Comparison of ENCODE assay signal across 27 cellular contexts in the genomic region with DNA sequence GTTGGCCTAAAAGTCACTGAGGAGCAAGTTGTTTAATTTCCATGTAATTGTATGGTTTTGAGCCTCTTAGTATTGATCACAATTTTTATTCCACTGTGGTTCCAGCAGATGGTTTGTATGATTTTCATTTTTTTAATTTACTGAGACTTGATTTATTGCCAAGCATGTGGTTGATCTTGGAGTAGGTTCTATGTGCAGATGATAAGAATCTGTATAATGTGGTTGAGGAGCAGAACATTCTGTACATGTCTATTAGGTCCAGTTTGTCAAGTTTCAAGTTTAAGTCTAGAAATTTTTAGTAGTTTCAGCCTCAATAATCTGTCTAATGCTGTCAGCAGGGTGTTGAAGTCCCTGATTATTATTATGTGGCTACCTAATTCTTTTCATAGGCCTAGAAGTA.
"Had no signal": no experiment of that assay in that cellular context is flagged by ENCODE, and none has a peak within 500 bp of the region (broad histone marks: within the 10 kb centered on the region; RNA-seq: fewer than 3 reads in every experiment).

No MANE protein-coding gene starts in this region.

- H3K27ac ChIP-seq: body of pancreas, SJCRH30, SK-N-MC had no signal

- H3K36me3 ChIP-seq: SJCRH30 had no signal

- FAIRE-seq: bronchial epithelial cell, K562 had no signal

- H3K4me1 ChIP-seq: body of pancreas had no signal

- H3K4me3 ChIP-seq: body of pancreas, K562, SJCRH30, SK-N-MC had no signal

- DNase-seq: activated CD4-positive, alpha-beta T cell treated with anti-CD3 and anti-CD28 coated beads, Interleukin-2, amount 10 ng/mL, durations not matched to agents 24 days and 14 days; activated CD4-positive, alpha-beta T cell treated with anti-CD3 and anti-CD28 coated beads, Interleukin-2, amount 50 U/mL, for 48 hours; activated CD8-positive, alpha-beta T cell treated with anti-CD3 and anti-CD28 coated beads, Interleukin-2, amount 10 ng/mL, durations not matched to agents 7 days and 5 days; activated gamma-delta T cell; activated naive CD4-positive, alpha-beta T cell treated with Interleukin-2 at 50 U/mL for 16 hours; activated T-cell treated with anti-CD3 and anti-CD28 coated beads, Interleukin-2, amount 50 U/mL, for 24 hours; amniotic stem cell; aorta; body of pancreas; caudate nucleus; Karpas-422; MM.1S; MV-4-11; NCI-H1092; NCI-H1436 treated with DMSO at 0.1 percent for 48 hours; NCI-H1694 treated with DMSO at 0.1 percent for 48 hours; NCI-H2029; NCI-H345; NCI-H524 treated with DMSO at 0.1 percent for 48 hours; SHP77; SJCRH30; T1000 had no signal

- H3K9me3 ChIP-seq: body of pancreas, SJCRH30 had no signal

- ATAC-seq: activated CD8-positive, alpha-beta T cell treated with anti-CD3 and anti-CD28 coated beads, Interleukin-2, amount 10 ng/mL, durations not matched to agents 7 days and 5 days; activated naive CD4-positive, alpha-beta T cell treated with anti-CD3 and anti-CD28 coated beads, Interleukin-2, amount 50 U/mL, for 72 hours; body of pancreas; K562; Panc1 had no signal

- H3K27me3 ChIP-seq: body of pancreas, SJCRH30 had no signal
